6 cellular contexts compared by ENCODE assay signal in the genomic region with DNA sequence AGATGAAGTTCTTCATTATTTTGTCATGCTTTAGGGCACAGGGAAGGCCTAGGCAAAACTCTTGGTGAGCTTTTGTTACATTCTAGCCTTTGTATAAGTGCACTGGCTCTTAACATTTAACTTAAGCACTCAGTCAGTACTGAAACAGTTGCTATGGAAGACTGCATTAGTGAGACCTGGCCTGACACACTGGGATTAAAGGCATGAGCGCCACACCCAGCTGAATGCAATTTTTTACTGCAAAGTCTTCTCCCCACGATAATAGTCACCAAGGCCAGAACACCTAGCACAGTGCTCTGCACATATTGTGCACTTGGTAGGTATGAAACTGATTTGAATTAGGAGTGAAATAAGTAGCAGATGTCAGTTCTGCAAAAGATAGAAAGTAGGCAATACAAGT.
"Had no signal": no experiment of that assay in that cellular context is flagged by ENCODE, and none has a peak within 500 bp of the region (broad histone marks: within the 10 kb centered on the region; RNA-seq: fewer than 3 reads in every experiment).

No MANE protein-coding gene starts in this region.

- FAIRE-seq: HepG2, HTR-8/SVneo had no signal

- DNase-seq: IMR-90, KBM-7, KG1 had no signal

- H3K27ac ChIP-seq: HL-60 had no signal

- ATAC-seq: HepG2 had no signal
